ENCODE assay signal across 1 cellular context in the genomic region with DNA sequence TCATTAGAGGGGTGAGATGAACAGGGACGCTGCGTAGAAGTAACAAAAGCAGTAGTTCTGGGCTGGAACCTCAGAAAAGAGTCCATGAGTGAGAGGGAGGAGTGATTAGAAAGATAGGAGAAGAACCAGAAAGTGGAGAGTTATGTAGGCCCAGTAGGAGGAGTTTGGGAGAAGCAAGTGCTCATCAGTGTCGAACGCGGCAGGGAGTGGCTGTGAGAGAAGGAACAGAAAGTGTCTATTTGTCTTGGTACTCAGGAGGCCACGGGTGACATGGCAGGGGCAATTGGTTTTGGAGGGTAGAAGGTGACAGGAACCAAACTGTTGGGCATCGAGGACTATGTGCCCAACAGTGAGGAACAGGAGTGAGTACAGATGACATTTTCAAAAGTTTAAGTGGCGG.
TF ChIP-seq lines count a peak whose summit lies in the region.

No MANE protein-coding gene starts in this region.

TF ChIP-seq in H1, 55 proteins besides CTCF, POLR2A, EP300 and RAD21:
- TF ChIP-seq SRF (IDR thresholded peaks at IDR 0.05; ENCODE audit: low read depth, low read length) (no peak), ZNF274 (IDR thresholded peaks at IDR 0.05; ENCODE audit: borderline replicate concordance, extremely low read depth, low read length) (no peak), BCL11A (IDR thresholded peaks at IDR 0.05; ENCODE audit: low read depth in 2 of 2, low read length in 2 of 2) (no peak), EGR1 (IDR thresholded peaks at IDR 0.05; ENCODE audit: borderline replicate concordance, low read depth, low read length) (no peak), NANOG (IDR thresholded peaks at IDR 0.05; ENCODE audit: insufficient read depth, low read depth, low read length, poor library complexity, severe bottlenecking) (no peak), SUZ12 (IDR thresholded peaks at IDR 0.05; ENCODE audit: low read length) (no peak), ATF2 (IDR thresholded peaks at IDR 0.05; ENCODE audit: low read length) (no peak), KDM4A (IDR thresholded peaks at IDR 0.05; ENCODE audit: low read depth, low read length, severe bottlenecking) (no peak), CBX5 (IDR thresholded peaks at IDR 0.05; ENCODE audit: low read depth, low read length) (no peak), HDAC6 (IDR thresholded peaks at IDR 0.05; ENCODE audit: low read depth, low read length) (no peak), NRF1 (IDR thresholded peaks at IDR 0.05; ENCODE audit: low read depth, low read length) (no peak), PHF8 (conservative IDR thresholded peaks at IDR 0.05; ENCODE audit: low read depth, low read length) (no peak), TBP (IDR thresholded peaks at IDR 0.05; ENCODE audit: low read depth, low read length) (no peak), KDM1A (IDR thresholded peaks at IDR 0.05; ENCODE audit: borderline replicate concordance, low read length) (no peak), RFX5 (IDR thresholded peaks at IDR 0.05; ENCODE audit: borderline replicate concordance, low read depth, low read length) (no peak), CEBPB (IDR thresholded peaks at IDR 0.05; ENCODE audit: low read depth, low read length) (no peak)
